In genomic region chr16:2500937-2501750, GRCh38 we compare ENCODE assay signal across 1 cellular context.
TF ChIP-seq lines count a peak whose summit lies in the region.

No MANE protein-coding gene starts in this region.

TF ChIP-seq in SK-N-SH, 30 proteins besides CTCF, POLR2A, EP300 and RAD21 (continued from another document):
- no peak for TF ChIP-seq IRF3 (IDR thresholded peaks at IDR 0.05; ENCODE audit: low read depth, low read length)
- no peak for TF ChIP-seq GABPA (IDR thresholded peaks at IDR 0.05; ENCODE audit: low read depth)
- no peak for TF ChIP-seq TAF1 (IDR thresholded peaks at IDR 0.05; ENCODE audit: borderline replicate concordance, low read depth, low read length)
- TF ChIP-seq EZH2phosphoT487 (IDR thresholded peaks at IDR 0.05; ENCODE audit: borderline replicate concordance, low read depth): no peak
- TF ChIP-seq SIN3A (IDR thresholded peaks at IDR 0.05; ENCODE audit: borderline replicate concordance, low read depth, low read length): no peak
- no peak for TF ChIP-seq FOXM1 (IDR thresholded peaks at IDR 0.05; ENCODE audit: low read depth)
- no peak for TF ChIP-seq RCOR1 (IDR thresholded peaks at IDR 0.05; ENCODE audit: low read length)
- TF ChIP-seq RXRA (IDR thresholded peaks at IDR 0.05; ENCODE audit: borderline replicate concordance, low read depth): no peak
- TF ChIP-seq GATA2 (CRISPR knock-in tag; IDR thresholded peaks at IDR 0.05): no peak
- no peak for TF ChIP-seq NFIC (IDR thresholded peaks at IDR 0.05; ENCODE audit: borderline replicate concordance)
- no peak for TF ChIP-seq USF2 (IDR thresholded peaks at IDR 0.05; ENCODE audit: borderline replicate concordance, low read depth, low read length)
- TF ChIP-seq MXI1 (IDR thresholded peaks at IDR 0.05; ENCODE audit: low read depth, low read length): peak; percentile 30; the same call in 1 of the 2 replicates
- no peak for TF ChIP-seq REST (IDR thresholded peaks at IDR 0.05; ENCODE audit: low read depth, low read length)
- peak; percentile 84 for TF ChIP-seq SMC3 (IDR thresholded peaks at IDR 0.05; ENCODE audit: low read depth, low read length)
- TF ChIP-seq ZBTB33 (IDR thresholded peaks at IDR 0.05; ENCODE audit: borderline replicate concordance, low read depth): no peak
- no peak for TF ChIP-seq JUND (IDR thresholded peaks at IDR 0.05)
- no peak for TF ChIP-seq RFX5 (IDR thresholded peaks at IDR 0.05; ENCODE audit: low read length)
- no peak for TF ChIP-seq TCF12 (IDR thresholded peaks at IDR 0.05)
- TF ChIP-seq USF1 (IDR thresholded peaks at IDR 0.05; ENCODE audit: borderline replicate concordance, low read depth): peak; percentile 62; the same call in 1 of the 2 replicates
- TF ChIP-seq YY1 (IDR thresholded peaks at IDR 0.05; ENCODE audit: low read depth): no peak
- TF ChIP-seq FOXJ3 (CRISPR knock-in tag; IDR thresholded peaks at IDR 0.05): no peak
